In genomic region chr4:153267915-153268694, GRCh38 we compare ENCODE assay signal across 18 cellular contexts.
DNase-seq lines count a peak whose midpoint lies in the region; ATAC-seq and TF ChIP-seq lines count a peak whose summit lies in the region.
"Had no signal": no experiment of that assay in that cellular context is flagged by ENCODE, and none has a peak within 500 bp of the region (broad histone marks: within the 10 kb centered on the region; RNA-seq: fewer than 3 reads in every experiment).

No MANE protein-coding gene starts in this region.

- H3K4me3 Mint-ChIP-seq in T-helper 17 cell: no peak overlapping the region
- H3K4me3 Mint-ChIP-seq: activated CD4-positive, alpha-beta memory T cell treated with anti-CD3 and anti-CD28 coated beads for 36 hours; activated naive CD4-positive, alpha-beta T cell treated with anti-CD3 and anti-CD28 coated beads, Interleukin-2, amount 50 U/mL, for 24 hours had no signal

- peaks cover 80% of the 10 kb centered on the region for H3K79me2 ChIP-seq in hepatocyte

- peak; percentile 59 for DNase-seq in ELF-1 (ENCODE audit: low read depth, low spot score)
- DNase-seq in T-helper 17 cell: no peak
- DNase-seq in hepatocyte (ENCODE audit: low spot score): no peak
- peak; percentile 42 for DNase-seq in prostate gland (ENCODE audit: low spot score)
- no peak for DNase-seq in NCI-H2107 treated with DMSO at 0.1 percent for 48 hours (lab: John Stamatoyannopoulos, UW; ENCODE audit: unreplicated experiment)
- DNase-seq in AG08396 (ENCODE audit: low spot score): no peak
- DNase-seq in foreskin melanocyte: no peak
- no peak for DNase-seq in activated CD4-positive, CD25-positive, alpha-beta regulatory T cell treated with anti-CD3 and anti-CD28 coated beads, Interleukin-2, amount 50 U/mL, for 72 hours
- DNase-seq: activated CD4-positive, alpha-beta memory T cell treated with anti-CD3 and anti-CD28 coated beads for 36 hours; activated T-cell treated with anti-CD3 and anti-CD28 coated beads, Interleukin-2, amount 50 U/mL, for 48 hours; foreskin keratinocyte; NCI-H1092; NCI-H2081; NCI-H510A; T-helper 1 cell had no signal

- no peak for TF ChIP-seq POLR2A in prostate gland (IDR thresholded peaks at IDR 0.05)

- H3K4me3 ChIP-seq in hepatocyte (no peak overlapping the region), prostate gland (no peak overlapping the region)

- H3K27ac ChIP-seq in hepatocyte: peak overlapping the region; percentile 28
- peak overlapping the region; percentile 58 to 77 for H3K27ac ChIP-seq in prostate gland
- H3K27ac ChIP-seq: foreskin keratinocyte, KMS-11 had no signal

- no peaks in the 10 kb centered on the region for H3K27me3 ChIP-seq in hepatocyte
- no peaks in the 10 kb centered on the region for H3K27me3 ChIP-seq in prostate gland (replicated peaks; ENCODE audit: insufficient read depth)
- H3K27me3 ChIP-seq: foreskin keratinocyte had no signal

- H3K27me3 Mint-ChIP-seq in T-helper 17 cell: peaks cover 6% of the 10 kb centered on the region
- H3K27me3 Mint-ChIP-seq: activated CD4-positive, alpha-beta memory T cell treated with anti-CD3 and anti-CD28 coated beads for 36 hours; activated naive CD4-positive, alpha-beta T cell treated with anti-CD3 and anti-CD28 coated beads, Interleukin-2, amount 50 U/mL, for 24 hours had no signal

- H3K4me1 Mint-ChIP-seq in T-helper 17 cell: peaks cover 15% of the 10 kb centered on the region

- intact Hi-C loops in prostate gland (cut with DNase I): no loop called here

- H3K4me2 ChIP-seq in hepatocyte: peak overlapping the region; percentile 50
- H3K4me2 ChIP-seq: KMS-11 had no signal

- H3K4me1 ChIP-seq in hepatocyte (ENCODE audit: insufficient read depth): peaks cover 6% of the 10 kb centered on the region
- H3K4me1 ChIP-seq in prostate gland (replicated peaks): peaks cover 22% of the 10 kb centered on the region
- H3K4me1 ChIP-seq: foreskin keratinocyte had no signal

- H3K9me2 ChIP-seq in hepatocyte (replicated peaks; ENCODE audit: insufficient read depth): no peaks in the 10 kb centered on the region

- H3K36me3 ChIP-seq in hepatocyte (replicated peaks; ENCODE audit: insufficient read depth, low read depth): no peaks in the 10 kb centered on the region
- H3K36me3 ChIP-seq in prostate gland: no peaks in the 10 kb centered on the region

- peaks cover 3% of the 10 kb centered on the region for H4K20me1 ChIP-seq in hepatocyte (ENCODE audit: insufficient read depth, poor library complexity, severe bottlenecking)

- peak overlapping the region; percentile 67 for H3K27ac Mint-ChIP-seq in T-helper 17 cell
- H3K27ac Mint-ChIP-seq: activated CD4-positive, alpha-beta memory T cell treated with anti-CD3 and anti-CD28 coated beads for 36 hours had no signal

- no peak for TF ChIP-seq CTCF in hepatocyte (IDR thresholded peaks at IDR 0.05; ENCODE audit: poor library complexity)
- TF ChIP-seq CTCF in prostate gland (IDR thresholded peaks at IDR 0.05): no peak

- H3K9me3 ChIP-seq in T-helper 17 cell (ENCODE audit: control insufficient read depth, low read length, poor library complexity, severe bottlenecking) (no peaks in the 10 kb centered on the region), hepatocyte (ENCODE audit: low read depth) (no peaks in the 10 kb centered on the region), prostate gland (no peaks in the 10 kb centered on the region)

- ATAC-seq in T-helper 17 cell: no peak
- ATAC-seq: foreskin keratinocyte, Right ventricle myocardium inferior had no signal

- H2AFZ ChIP-seq in hepatocyte: no peak overlapping the region

- 63% methylated on average over 11 of the region's 11 CpGs for WGBS in hepatocyte (ENCODE audit: low lambda C conversion rate, missing lambda C conversion rate)
- 60% methylated on average over 11 of the region's 11 CpGs for WGBS in prostate gland

- H3K36me3 Mint-ChIP-seq in T-helper 17 cell (ENCODE audit: low read depth): peaks cover 3% of the 10 kb centered on the region
- H3K36me3 Mint-ChIP-seq: activated CD4-positive, alpha-beta memory T cell treated with anti-CD3 and anti-CD28 coated beads for 36 hours had no signal

Comparison
In these comparisons a context has a peak if more than half of its experiments do, and no peak if none do; other contexts are left out.
1. DNase-seq: peak in ELF-1 (single experiment) and prostate gland (single experiment); none in T-helper 17 cell (0 of 3), hepatocyte (single experiment), NCI-H2107 treated with DMSO at 0.1 percent for 48 hours (single experiment), AG08396 (single experiment), foreskin melanocyte (single experiment) and activated CD4-positive, CD25-positive, alpha-beta regulatory T cell treated with anti-CD3 and anti-CD28 coated beads, Interleukin-2, amount 50 U/mL, for 72 hours (single experiment).